Comparison of ENCODE assay signal across 8 cellular contexts in genomic region chr5:139517683-139518564, GRCh38. TPM values are rescaled to one million over a fixed set of nuclear protein-coding genes. Genes with fewer than 3 reads are reported as not detected.
A peak's percentile ranks its signal among the peaks of the same experiment; 100 is the strongest.
DNase-seq lines count a peak whose midpoint lies in the region; ATAC-seq and TF ChIP-seq lines count a peak whose summit lies in the region.

No MANE protein-coding gene starts in this region.

- H3K36me3 ChIP-seq in NT2/D1 (ENCODE audit: insufficient read depth, insufficient read length, low read length) (no peaks in the 10 kb centered on the region), mucosa of rectum (ENCODE audit: control insufficient read depth in 2 of 2, insufficient read depth in 2 of 2, low read length in 2 of 2) (no peaks in the 10 kb centered on the region)

- peak; percentile 93 for ATAC-seq in GM19452 (IDR thresholded peaks at IDR 0.05; ENCODE audit: unreplicated experiment)

- H3K27me3 ChIP-seq in NT2/D1 (ENCODE audit: insufficient read depth, insufficient read length) = no peaks in the 10 kb centered on the region
- no peaks in the 10 kb centered on the region for H3K27me3 ChIP-seq in mucosa of rectum (ENCODE audit: control insufficient read depth in 2 of 2, insufficient read depth in 2 of 2, low read length in 2 of 2)

- H3K4me1 ChIP-seq in NT2/D1 (ENCODE audit: insufficient read depth, insufficient read length) (no peaks in the 10 kb centered on the region), mucosa of rectum (ENCODE audit: control insufficient read depth in 2 of 2, insufficient read depth in 2 of 2, low read length in 2 of 2) (peaks cover 8 to 10% of the 10 kb centered on the region in 2 donors)

- no peaks in the 10 kb centered on the region for H3K9me3 ChIP-seq in NT2/D1 (ENCODE audit: insufficient read depth, low read length)
- H3K9me3 ChIP-seq in mucosa of rectum (ENCODE audit: control insufficient read depth in 2 of 2, low read length in 2 of 2) = no peaks in the 10 kb centered on the region

- peak overlapping the region; percentile 87 for H3K9ac ChIP-seq in NT2/D1 (ENCODE audit: insufficient read length, low read depth)
- peak overlapping the region; percentile 99 to 100 for H3K9ac ChIP-seq in mucosa of rectum (ENCODE audit: low read depth in 1 of 2, low read length in 2 of 2)

- H3K4me3 ChIP-seq in NT2/D1 (ENCODE audit: insufficient read length, low read depth) (peak overlapping the region; percentile 40), epithelial cell of proximal tubule (ENCODE audit: low read depth, low read length) (peak overlapping the region; percentile 59), mucosa of rectum (ENCODE audit: low read length in 2 of 2) (peak overlapping the region; percentile 94 to 96)

- peak overlapping the region; percentile 81 to 85 for H3K27ac ChIP-seq in mucosa of rectum (ENCODE audit: low read depth in 2 of 2, low read length in 2 of 2)

- TF ChIP-seq CTCF in epithelial cell of proximal tubule (conservative IDR thresholded peaks at IDR 0.05; ENCODE audit: low read depth, low read length) = peak; percentile 86

- DNase-seq in COR-L47 (lab: John Stamatoyannopoulos, UW) (peak; percentile 88), HK-2 (ENCODE audit: unreplicated experiment) (peak; percentile 87), NT2/D1 (ENCODE audit: low read depth, low spot score) (peak; percentile 77), activated T-cell treated with anti-CD3 and anti-CD28 coated beads for 1 hour (ENCODE audit: low read depth) (peak; percentile 90), epithelial cell of proximal tubule (ENCODE audit: low read depth) (no peak)
- peak; percentile 96 for DNase-seq in stimulated activated CD8-positive, alpha-beta memory T cell treated with anti-CD3 and anti-CD28 coated beads, Interleukin-4, amount 100 ng/mL, for 48 hours

RNA-seq across cellular contexts. Expression of gene STING1, which starts 35.4 kb away (rescaled TPM):
- 17.0 and 18.9 TPM in 2 replicates for total RNA-seq in epithelial cell of proximal tubule

RNA-seq across cellular contexts. Expression of gene UBE2D2, which starts 43.2 kb away (rescaled TPM):
- 159 and 205 TPM in 2 replicates for total RNA-seq in epithelial cell of proximal tubule

RNA-seq across cellular contexts. Expression of gene SMIM33, which starts 47.1 kb away (rescaled TPM):
- not detected in 2 replicates for total RNA-seq in epithelial cell of proximal tubule

RNA-seq across cellular contexts. Expression of gene ECSCR, which starts 55.4 kb away (rescaled TPM):
- 0.12 and 0.65 TPM in 2 replicates for total RNA-seq in epithelial cell of proximal tubule

Comparison
In these comparisons a context has a peak if more than half of its experiments do, and no peak if none do; other contexts are left out.
1. H3K4me3 ChIP-seq: peak in every context shown above with its lines; median percentile 95 in mucosa of rectum; 59 in epithelial cell of proximal tubule; 40 in NT2/D1.